17 cellular contexts compared by ENCODE assay signal in the genomic region with DNA sequence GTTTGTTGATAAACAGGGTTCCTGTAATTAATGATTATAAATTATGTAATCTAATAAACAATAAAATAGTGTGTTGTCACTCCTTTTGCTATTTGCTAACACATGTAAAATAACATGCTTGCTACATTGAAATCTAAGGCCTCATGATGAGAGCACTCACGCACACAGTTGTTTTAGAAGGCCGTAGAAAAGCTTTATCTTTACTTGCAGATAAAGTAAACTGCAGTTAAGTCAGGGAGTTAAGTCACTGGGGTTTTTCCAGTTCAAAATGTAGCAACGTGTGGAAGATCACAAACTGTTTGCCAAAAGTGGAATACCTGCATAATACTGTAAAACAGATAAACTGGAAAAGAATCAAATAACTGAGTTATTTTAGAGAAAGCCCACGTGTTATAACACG.
"Had no signal": no experiment of that assay in that cellular context is flagged by ENCODE, and none has a peak within 500 bp of the region (broad histone marks: within the 10 kb centered on the region; RNA-seq: fewer than 3 reads in every experiment).

No MANE protein-coding gene starts in this region.

- H3K4me2 ChIP-seq: KMS-11 had no signal

- H3K27ac ChIP-seq: KMS-11 had no signal

- H3K9ac ChIP-seq: KMS-11 had no signal

- ATAC-seq: activated CD8-positive, alpha-beta memory T cell treated with anti-CD3 and anti-CD28 coated beads, Interleukin-2, amount 10 ng/mL, durations not matched to agents 7 days and 5 days; T-helper 17 cell had no signal

- DNase-seq: activated B cell treated with CpG ODN at 0.5 μM for 24 hours; activated CD4-positive, alpha-beta T cell treated with anti-CD3 and anti-CD28 coated beads for 1 hour; activated CD4-positive, alpha-beta T cell treated with anti-CD3 and anti-CD28 coated beads, Interleukin-2, amount 10 ng/mL, durations not matched to agents 24 days and 14 days; activated CD4-positive, alpha-beta T cell treated with anti-CD3 and anti-CD28 coated beads, Interleukin-2, amount 50 U/mL, for 48 hours; activated CD8-positive, alpha-beta memory T cell treated with anti-CD3 and anti-CD28 coated beads, Interleukin-2, amount 10 ng/mL, durations not matched to agents 7 days and 5 days; activated gamma-delta T cell; activated naive CD4-positive, alpha-beta T cell treated with anti-CD3 and anti-CD28 coated beads for 36 hours; activated T-cell treated with anti-CD3 and anti-CD28 coated beads, Interleukin-2, amount 50 U/mL, for 24 hours; caudate nucleus; NCI-H1436; NCI-H1694 treated with DMSO at 0.1 percent for 48 hours; NCI-H2171 treated with DMSO at 0.1 percent for 48 hours; NCI-H226; SIG-M5; T-helper 17 cell; T-helper 9 cell had no signal
